19 cellular contexts compared by ENCODE assay signal in the genomic region with DNA sequence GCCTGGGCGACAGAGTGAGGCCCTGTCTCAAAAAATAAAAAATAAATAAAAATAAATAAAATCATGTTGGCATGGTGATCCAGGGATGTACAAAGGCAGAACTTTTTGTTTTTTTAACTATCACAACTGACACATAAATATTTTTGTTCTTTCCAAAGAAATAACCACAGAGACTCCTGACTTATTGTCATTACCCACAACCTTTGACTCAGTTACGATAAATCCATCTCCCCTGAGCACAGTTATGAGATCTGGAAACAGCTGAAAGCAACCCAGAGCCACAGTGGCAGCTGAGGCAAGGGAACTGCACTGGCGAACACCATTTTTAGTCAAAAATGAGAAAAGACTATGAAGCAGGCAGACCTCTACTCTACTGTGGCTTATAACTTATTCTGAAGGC. TPM values are rescaled to one million over a fixed set of nuclear protein-coding genes. Genes with fewer than 3 reads are reported as not detected.
DNase-seq lines count a peak whose midpoint lies in the region; ATAC-seq, FAIRE-seq and TF ChIP-seq lines count a peak whose summit lies in the region.
"Had no signal": no experiment of that assay in that cellular context is flagged by ENCODE, and none has a peak within 500 bp of the region (broad histone marks: within the 10 kb centered on the region; RNA-seq: fewer than 3 reads in every experiment).

No MANE protein-coding gene starts in this region.

- no peaks in the 10 kb centered on the region for H3K36me3 ChIP-seq in adipocyte (ENCODE audit: control insufficient read depth, insufficient read depth, low read length, severe bottlenecking)

- TF ChIP-seq POLR2A in GM12891 (IDR thresholded peaks at IDR 0.05; ENCODE audit: low read depth, low read length) = no peak

- peak overlapping the region; percentile 53 for H3K9ac ChIP-seq in adipocyte (ENCODE audit: low read length)

- no peak for FAIRE-seq in GM12891 (lab: Jason Lieb, UNC)
- FAIRE-seq: bronchial epithelial cell, GM12892 had no signal

- H3K27me3 ChIP-seq in adipocyte (replicated peaks; ENCODE audit: control insufficient read depth, insufficient read depth, low read length) = no peaks in the 10 kb centered on the region
- H3K27me3 ChIP-seq: testis had no signal

- peaks cover 49% of the 10 kb centered on the region for H3K4me1 ChIP-seq in adipocyte (ENCODE audit: control insufficient read depth, insufficient read depth, low read length)

- peak overlapping the region; percentile 44 for H3K4me3 ChIP-seq in adipocyte (ENCODE audit: low read length)
- H3K4me3 ChIP-seq in fibroblast of pulmonary artery (replicated peaks; ENCODE audit: low read depth, low read length) = no peak overlapping the region
- H3K4me3 ChIP-seq: testis had no signal

- DNase-seq in adipocyte (ENCODE audit: low read depth) (no peak), fibroblast of pulmonary artery (ENCODE audit: low read depth) (peak; percentile 36), sciatic nerve (ENCODE audit: low spot score) (no peak), GM12891 (ENCODE audit: insufficient read length, low spot score) (no peak), iPS-NIHi11 (ENCODE audit: low spot score) (no peak), NCI-H2227 (lab: John Stamatoyannopoulos, UW; ENCODE audit: unreplicated experiment) (no peak)
- DNase-seq in stimulated activated naive CD4-positive, alpha-beta T cell (lab: John Stamatoyannopoulos, UW) = no peak
- DNase-seq: activated CD4-positive, alpha-beta T cell treated with anti-CD3 and anti-CD28 coated beads for 1 hour; activated naive CD8-positive, alpha-beta T cell treated with anti-CD3 and anti-CD28 coated beads, Interleukin-2, amount 10 ng/mL, durations not matched to agents 7 days and 5 days; CD8-positive, alpha-beta memory T cell; foreskin fibroblast; Karpas-422; NCI-H1092; NCI-H2029; NK-92 treated with Interleukin-12 subunit alpha and Interleukin-12 subunit beta, amount 100 ng/mL, for 24 hours; testis had no signal

- ATAC-seq in sciatic nerve = peak; percentile 80
- ATAC-seq: HCT116 had no signal

- TF ChIP-seq CTCF in fibroblast of pulmonary artery (IDR thresholded peaks at IDR 0.05; ENCODE audit: low read length, missing control alignments) = no peak

- peaks cover 13% of the 10 kb centered on the region for H3K9me3 ChIP-seq in adipocyte (ENCODE audit: control insufficient read depth, low read length)
- H3K9me3 ChIP-seq: testis had no signal

- intact Hi-C loops in sciatic nerve (cut with DNase I) = no loop called here

TF ChIP-seq in GM12891, 5 proteins besides CTCF, POLR2A, EP300 and RAD21:
- no peak for TF ChIP-seq POU2F2 (IDR thresholded peaks at IDR 0.05; ENCODE audit: low read depth, low read length)
- TF ChIP-seq SPI1 (IDR thresholded peaks at IDR 0.05; ENCODE audit: low read depth, low read length) = no peak
- TF ChIP-seq PAX5 (IDR thresholded peaks at IDR 0.05; ENCODE audit: insufficient read depth, low read length, severe bottlenecking) = no peak
- TF ChIP-seq TAF1 (IDR thresholded peaks at IDR 0.05; ENCODE audit: low read depth, low read length) = no peak
- TF ChIP-seq POLR2AphosphoS5 (IDR thresholded peaks at IDR 0.05; ENCODE audit: low read depth, low read length) = no peak

RNA-seq across cellular contexts. Expression of gene OSBPL10, which starts 24.0 kb away (rescaled TPM):
- 27.0 TPM for total RNA-seq in sciatic nerve
- 0.15 TPM for polyA plus RNA-seq in GM12891 (2012; ENCODE audit: low read depth, missing spikeins)

RNA-seq across cellular contexts. Expression of gene ZNF860, which starts 24.4 kb away (rescaled TPM):
- 0.89 TPM for total RNA-seq in sciatic nerve
- polyA plus RNA-seq in GM12891 (2012; ENCODE audit: low read depth, missing spikeins) = not detected
- total RNA-seq: activated naive CD8-positive, alpha-beta T cell treated with anti-CD3 and anti-CD28 coated beads, Interleukin-2, amount 10 ng/mL, durations not matched to agents 7 days and 5 days had no signal
- polyA plus RNA-seq: CD8-positive, alpha-beta memory T cell had no signal
